14 cellular contexts compared by ENCODE assay signal in the genomic region with DNA sequence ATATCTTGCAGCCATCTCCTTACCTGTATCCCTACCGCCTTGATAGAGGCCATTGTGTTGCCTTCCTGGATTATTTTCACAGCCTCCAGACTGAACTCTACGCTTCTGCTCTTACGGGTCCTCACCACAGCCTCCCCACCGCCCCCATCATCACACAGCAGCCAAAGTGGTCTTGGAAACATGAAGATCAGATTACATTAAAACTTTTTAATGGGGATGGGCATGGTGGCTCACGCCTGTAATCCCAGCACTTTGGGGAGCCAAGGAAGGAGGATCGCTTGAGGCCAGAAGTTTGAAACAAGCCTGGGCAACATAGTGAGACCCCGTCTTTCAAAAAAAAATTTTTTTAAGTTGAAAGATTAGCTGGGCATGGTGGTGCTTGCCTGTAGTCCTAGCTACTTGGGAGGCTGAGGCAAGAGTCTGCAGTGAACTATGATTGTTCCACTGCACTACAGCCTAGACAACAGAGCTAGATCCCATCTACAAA.
"Had no signal": no experiment of that assay in that cellular context is flagged by ENCODE, and none has a peak within 500 bp of the region (broad histone marks: within the 10 kb centered on the region; RNA-seq: fewer than 3 reads in every experiment).

No MANE protein-coding gene starts in this region.

- H3K4me1 Mint-ChIP-seq: naive thymus-derived CD4-positive, alpha-beta T cell; neural crest cell had no signal

- DNase-seq: effector CD8-positive, alpha-beta T cell; gastrocnemius medialis; heart right ventricle; hypothalamus; naive thymus-derived CD4-positive, alpha-beta T cell; ovary; small intestine; stimulated activated CD4-positive, alpha-beta T cell treated with anti-CD3 and anti-CD28 coated beads, Interleukin-12 subunit alpha, Interleukin-12 subunit beta, amount 100 ng/mL, for 4 hours; stimulated activated naive CD4-positive, alpha-beta T cell treated with Interleukin-2 at 50 U/mL for 16 hours; trophoblast cell had no signal

- H3K27ac Mint-ChIP-seq: naive thymus-derived CD4-positive, alpha-beta T cell had no signal

- H3K27me3 ChIP-seq: ovary, right atrium auricular region had no signal

- H3K27ac ChIP-seq: esophagus muscularis mucosa, gastrocnemius medialis, heart right ventricle, ovary, right atrium auricular region had no signal

- H3K4me3 Mint-ChIP-seq: naive thymus-derived CD4-positive, alpha-beta T cell; neural crest cell had no signal

- H3K36me3 Mint-ChIP-seq: naive thymus-derived CD4-positive, alpha-beta T cell had no signal

- H3K4me3 ChIP-seq: esophagus muscularis mucosa, gastrocnemius medialis, heart right ventricle, ovary, right atrium auricular region had no signal

- H3K36me3 ChIP-seq: esophagus muscularis mucosa, gastrocnemius medialis, heart right ventricle, ovary, right atrium auricular region had no signal

- H3K9me3 Mint-ChIP-seq: neural crest cell had no signal

- H3K4me1 ChIP-seq: esophagus muscularis mucosa, gastrocnemius medialis, heart right ventricle, right atrium auricular region had no signal

- ATAC-seq: gastrocnemius medialis; heart right ventricle; left lobe of liver; naive thymus-derived CD4-positive, alpha-beta T cell had no signal
